23 cellular contexts compared by ENCODE assay signal in genomic region chr5:133267601-133268000, GRCh38.
"Had no signal": no experiment of that assay in that cellular context is flagged by ENCODE, and none has a peak within 500 bp of the region (broad histone marks: within the 10 kb centered on the region; RNA-seq: fewer than 3 reads in every experiment).

No MANE protein-coding gene starts in this region.

- H3K9me3 ChIP-seq: body of pancreas, heart right ventricle, sigmoid colon, testis, vagina had no signal

- H3K4me1 ChIP-seq: heart right ventricle, sigmoid colon, vagina had no signal

- ATAC-seq: activated CD4-positive, CD25-positive, alpha-beta regulatory T cell treated with anti-CD3 and anti-CD28 coated beads, Interleukin-2, amount 50 U/mL, for 24 hours; activated naive CD8-positive, alpha-beta T cell treated with anti-CD3 and anti-CD28 coated beads, Interleukin-2, amount 50 U/mL, for 24 hours; activated T-cell treated with anti-CD3 and anti-CD28 coated beads, Interleukin-2, amount 50 U/mL, for 72 hours; body of pancreas; heart right ventricle; left colon; stimulated activated naive B cell treated with anti-CD40 and anti-IgM and Interleukin-4, amounts not matched to agents 10 μg/mL and 1 μg/mL and 100 μg/mL, for 72 hours had no signal

- H3K27ac ChIP-seq: body of pancreas, heart right ventricle, sigmoid colon, testis, vagina, VCaP had no signal

- H3K36me3 ChIP-seq: heart right ventricle, sigmoid colon, vagina had no signal

- H3K27me3 ChIP-seq: body of pancreas, testis, vagina had no signal

- DNase-seq: activated CD4-positive, alpha-beta memory T cell treated with anti-CD3 and anti-CD28 coated beads, Interleukin-2, amount 10 ng/mL, durations not matched to agents 7 days and 5 days; activated CD4-positive, alpha-beta T cell treated with anti-CD3 and anti-CD28 coated beads, Interleukin-2, amount 10 ng/mL, durations not matched to agents 24 days and 14 days; activated gamma-delta T cell; activated naive CD4-positive, alpha-beta T cell treated with anti-CD3 and anti-CD28 coated beads, Interleukin-2, amount 50 U/mL, for 16 hours; activated naive CD8-positive, alpha-beta T cell treated with anti-CD3 and anti-CD28 coated beads, Interleukin-2, amount 50 U/mL, for 24 hours; activated T-cell treated with anti-CD3 and anti-CD28 coated beads, Interleukin-2, amount 50 U/mL, for 72 hours; body of pancreas; erythroblast; foreskin fibroblast; heart right ventricle; left colon; naive B cell; sigmoid colon; stimulated activated CD4-positive, alpha-beta T cell treated with anti-CD3 and anti-CD28 coated beads, Interleukin-15, amount 100 ng/mL, for 24 hours; stimulated activated naive B cell treated with anti-CD40 and anti-IgM and Interleukin-4, amounts not matched to agents 10 μg/mL and 1 μg/mL and 100 μg/mL, for 72 hours; testis; trophoblast cell had no signal

- FAIRE-seq: keratinocyte had no signal

- H3K4me3 ChIP-seq: body of pancreas, heart right ventricle, lung, sigmoid colon, smooth muscle cell, testis, vagina had no signal

- H3K4me2 ChIP-seq: smooth muscle cell had no signal

- H3K4me1 Mint-ChIP-seq: activated CD4-positive, alpha-beta memory T cell treated with anti-CD3 and anti-CD28 coated beads, Interleukin-2, amount 10 ng/mL, durations not matched to agents 7 days and 5 days; activated CD4-positive, alpha-beta T cell treated with anti-CD3 and anti-CD28 coated beads, Interleukin-2, amount 10 ng/mL, durations not matched to agents 24 days and 14 days; activated naive CD8-positive, alpha-beta T cell treated with anti-CD3 and anti-CD28 coated beads, Interleukin-2, amount 50 U/mL, for 24 hours; naive B cell had no signal

- H3K27ac Mint-ChIP-seq: activated CD4-positive, alpha-beta memory T cell treated with anti-CD3 and anti-CD28 coated beads, Interleukin-2, amount 10 ng/mL, durations not matched to agents 7 days and 5 days; activated CD4-positive, alpha-beta T cell treated with anti-CD3 and anti-CD28 coated beads, Interleukin-2, amount 10 ng/mL, durations not matched to agents 24 days and 14 days; activated naive CD8-positive, alpha-beta T cell treated with anti-CD3 and anti-CD28 coated beads, Interleukin-2, amount 50 U/mL, for 24 hours; activated T-cell treated with anti-CD3 and anti-CD28 coated beads, Interleukin-2, amount 50 U/mL, for 72 hours; stimulated activated naive B cell treated with anti-CD40 and anti-IgM and Interleukin-4, amounts not matched to agents 10 μg/mL and 1 μg/mL and 100 μg/mL, for 72 hours had no signal

- H3K4me3 Mint-ChIP-seq: activated CD4-positive, alpha-beta memory T cell treated with anti-CD3 and anti-CD28 coated beads, Interleukin-2, amount 10 ng/mL, durations not matched to agents 7 days and 5 days; activated CD4-positive, alpha-beta T cell treated with anti-CD3 and anti-CD28 coated beads, Interleukin-2, amount 10 ng/mL, durations not matched to agents 24 days and 14 days; activated naive CD8-positive, alpha-beta T cell treated with anti-CD3 and anti-CD28 coated beads, Interleukin-2, amount 50 U/mL, for 24 hours; activated T-cell treated with anti-CD3 and anti-CD28 coated beads, Interleukin-2, amount 50 U/mL, for 72 hours; naive B cell; stimulated activated naive B cell treated with anti-CD40 and anti-IgM and Interleukin-4, amounts not matched to agents 10 μg/mL and 1 μg/mL and 100 μg/mL, for 72 hours had no signal

- H3K36me3 Mint-ChIP-seq: naive B cell; stimulated activated naive B cell treated with anti-CD40 and anti-IgM and Interleukin-4, amounts not matched to agents 10 μg/mL and 1 μg/mL and 100 μg/mL, for 72 hours had no signal

- H3K9me3 Mint-ChIP-seq: activated CD4-positive, alpha-beta memory T cell treated with anti-CD3 and anti-CD28 coated beads, Interleukin-2, amount 10 ng/mL, durations not matched to agents 7 days and 5 days; activated CD4-positive, alpha-beta T cell treated with anti-CD3 and anti-CD28 coated beads, Interleukin-2, amount 10 ng/mL, durations not matched to agents 24 days and 14 days; activated naive CD8-positive, alpha-beta T cell treated with anti-CD3 and anti-CD28 coated beads, Interleukin-2, amount 50 U/mL, for 24 hours; activated T-cell treated with anti-CD3 and anti-CD28 coated beads, Interleukin-2, amount 50 U/mL, for 72 hours; stimulated activated naive B cell treated with anti-CD40 and anti-IgM and Interleukin-4, amounts not matched to agents 10 μg/mL and 1 μg/mL and 100 μg/mL, for 72 hours had no signal
